In genomic region chr4:98746530-98746929, GRCh38 we compare ENCODE assay signal across 16 cellular contexts.
DNase-seq lines count a peak whose midpoint lies in the region; TF ChIP-seq lines count a peak whose summit lies in the region.
"Had no signal": no experiment of that assay in that cellular context is flagged by ENCODE, and none has a peak within 500 bp of the region (broad histone marks: within the 10 kb centered on the region; RNA-seq: fewer than 3 reads in every experiment).

No MANE protein-coding gene starts in this region.

- H3K4me3 ChIP-seq in fibroblast of pulmonary artery (replicated peaks; ENCODE audit: low read depth, low read length): no peak overlapping the region
- H3K4me3 ChIP-seq: gastroesophageal sphincter, uterus had no signal

- H3K27ac ChIP-seq in VCaP: peak overlapping the region; percentile 68
- H3K27ac ChIP-seq: gastroesophageal sphincter, uterus had no signal

- TF ChIP-seq CTCF in VCaP (conservative IDR thresholded peaks at IDR 0.05): no peak
- TF ChIP-seq CTCF in fibroblast of pulmonary artery (IDR thresholded peaks at IDR 0.05; ENCODE audit: low read length, missing control alignments): no peak

- DNase-seq in HT1080 (ENCODE audit: low read depth): peak; percentile 64
- peak; percentile 15 for DNase-seq in fibroblast of pulmonary artery (ENCODE audit: low read depth)
- DNase-seq in renal cortical epithelial cell (ENCODE audit: low read depth): peak; percentile 14
- DNase-seq in posterior cingulate gyrus: no peak
- no peak for DNase-seq in NCI-H345 treated with DMSO at 0.1 percent for 48 hours (lab: John Stamatoyannopoulos, UW; ENCODE audit: unreplicated experiment)
- no peak for DNase-seq in islet precursor cell
- DNase-seq in NCI-H748 (lab: John Stamatoyannopoulos, UW; ENCODE audit: unreplicated experiment): no peak
- DNase-seq: activated CD4-positive, alpha-beta T cell treated with anti-CD3 and anti-CD28 coated beads, Interleukin-2, amount 50 U/mL, for 1 hour; BE2C; effector CD4-positive, alpha-beta T cell; kidney; RPMI8226; stimulated activated CD4-positive, alpha-beta T cell treated with anti-CD3 and anti-CD28 coated beads, Interleukin-4, amount 100 ng/mL, for 24 hours; uterus had no signal

- intact Hi-C loops in posterior cingulate gyrus (cut with DNase I): no loop called here

Comparison
In these comparisons a context has a peak if more than half of its experiments do, and no peak if none do; other contexts are left out.
1. DNase-seq: peak in HT1080 (single experiment), fibroblast of pulmonary artery (single experiment) and renal cortical epithelial cell (single experiment); none in posterior cingulate gyrus (0 of 10), NCI-H345 treated with DMSO at 0.1 percent for 48 hours (single experiment), islet precursor cell (single experiment) and NCI-H748 (single experiment).